Comparison of ENCODE assay signal across 11 cellular contexts in genomic region chr15:77121599-77121998, GRCh38.
"Had no signal": no experiment of that assay in that cellular context is flagged by ENCODE, and none has a peak within 500 bp of the region (broad histone marks: within the 10 kb centered on the region; RNA-seq: fewer than 3 reads in every experiment).

No MANE protein-coding gene starts in this region.

- H3K9me3 Mint-ChIP-seq: GM23338, H9, HFFc6 had no signal

- H3K4me3 Mint-ChIP-seq: GM23338, H9, HFFc6 had no signal

- H3K4me3 ChIP-seq: GM23248, GM23338, HAP-1 had no signal

- H2AFZ ChIP-seq: GM23248, GM23338 had no signal

- H3K27ac ChIP-seq: GM23248 had no signal

- H3K4me2 ChIP-seq: GM23338 had no signal

- DNase-seq: GM23248, GOT3, H7, H9, HCEC 1CT, HFFc6 had no signal

- H3K9ac ChIP-seq: GM23248 had no signal

- H3K27ac Mint-ChIP-seq: GM23338, H9, HFFc6 had no signal

- ATAC-seq: GM23338, HCT116 had no signal

- H3K36me3 ChIP-seq: HAP-1 had no signal

- H3K9me3 ChIP-seq: HAP-1 had no signal

- FAIRE-seq: H1, H54 had no signal
